ENCODE assay signal across 8 cellular contexts in the genomic region with DNA sequence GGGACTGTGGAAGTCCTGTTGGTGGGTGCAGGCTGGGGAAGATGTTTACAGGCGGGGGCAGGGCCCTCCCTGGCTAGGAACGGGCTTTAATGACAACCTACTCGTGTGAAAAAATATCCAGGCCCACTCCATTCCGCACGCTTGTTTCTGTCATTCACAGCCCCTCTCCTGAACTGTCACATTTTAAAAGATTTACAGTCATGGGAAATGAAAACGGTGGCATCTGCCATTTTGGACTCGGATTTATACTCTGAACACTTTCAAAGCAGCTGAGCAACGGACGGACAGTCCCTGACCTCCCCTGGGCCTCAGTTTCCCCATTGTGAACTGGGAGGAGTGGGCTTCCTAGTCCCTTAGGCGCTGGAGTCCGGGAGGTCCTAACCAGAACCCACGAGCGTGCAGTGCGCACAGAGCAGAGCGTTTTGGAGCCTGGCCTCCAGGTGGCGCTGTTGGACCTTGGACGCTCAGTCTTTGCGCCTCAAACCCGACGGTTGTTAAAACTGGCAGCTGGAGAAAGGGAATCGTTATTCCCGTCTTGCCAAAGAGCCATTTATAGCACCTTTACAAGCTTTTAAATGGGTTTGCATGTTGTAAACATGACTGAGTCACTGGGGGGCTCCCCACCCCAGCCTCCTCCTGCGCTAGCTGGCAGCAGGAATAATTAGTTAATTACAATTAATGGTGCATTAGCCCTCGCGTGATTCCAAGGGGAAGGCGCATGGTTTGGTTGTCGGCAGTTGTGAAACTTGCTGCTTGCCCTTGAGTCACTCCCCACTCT.
DNase-seq lines count a peak whose midpoint lies in the region; ATAC-seq, FAIRE-seq and TF ChIP-seq lines count a peak whose summit lies in the region.

No MANE protein-coding gene starts in this region.

- H4K20me1 ChIP-seq in keratinocyte (ENCODE audit: control insufficient read depth, extremely low read depth, insufficient read depth, low read length) = no peaks in the 10 kb centered on the region

- no peak overlapping the region for H3K4me3 ChIP-seq in WERI-Rb-1 (ENCODE audit: low read depth, low read length)
- H3K4me3 ChIP-seq in bronchial epithelial cell (ENCODE audit: low read depth, low read length) = no peak overlapping the region
- H3K4me3 ChIP-seq in keratinocyte (ENCODE audit: control insufficient read depth in 2 of 3, extremely low read depth in 1 of 3, insufficient read depth in 2 of 3, low read depth in 1 of 3, low read length in 3 of 3) = no peak overlapping the region

- H3K27me3 ChIP-seq in WERI-Rb-1 (ENCODE audit: insufficient read depth, low read depth, severe bottlenecking) = no peaks in the 10 kb centered on the region
- no peaks in the 10 kb centered on the region for H3K27me3 ChIP-seq in bronchial epithelial cell (ENCODE audit: control insufficient read depth, insufficient read depth, low read length)
- H3K27me3 ChIP-seq in keratinocyte (ENCODE audit: control insufficient read depth, extremely low read depth, insufficient read depth, low read length) = no peaks in the 10 kb centered on the region

- H3K9me1 ChIP-seq in keratinocyte (ENCODE audit: control insufficient read depth, extremely low read depth, insufficient read depth, low read length) = no peaks in the 10 kb centered on the region

- H2AFZ ChIP-seq in keratinocyte (ENCODE audit: control insufficient read depth, low read length) = peak overlapping the region; percentile 16

- DNase-seq in SIG-M5 treated with dmso at 0.1 percent for 504 hours (lab: John Stamatoyannopoulos, UW; ENCODE audit: unreplicated experiment) (peak; percentile 86), SIG-M5 (lab: John Stamatoyannopoulos, UW) (no peak), NCI-H2171 (lab: John Stamatoyannopoulos, UW) (peak; percentile 77), WERI-Rb-1 (peak; percentile 79), bronchial epithelial cell (ENCODE audit: low read depth) (peak; percentile 58), keratinocyte (ENCODE audit: low read depth, low spot score) (peak; percentile 41)
- DNase-seq in stimulated activated CD4-positive, alpha-beta T cell treated with anti-CD3 and anti-CD28 coated beads, Interleukin-1b, Interleukin-23, amount 100 ng/mL, for 24 hours (ENCODE audit: low read depth in 4 of 4, low spot score in 1 of 4) = peak; percentile 65 to 76 (median 72)

- H3K79me2 ChIP-seq in keratinocyte (ENCODE audit: control insufficient read depth, insufficient read depth, low read length) = no peaks in the 10 kb centered on the region

- peaks cover 2% of the 10 kb centered on the region for H3K4me1 ChIP-seq in keratinocyte (ENCODE audit: control insufficient read depth, extremely low read depth, insufficient read depth, low read length)

- no peaks in the 10 kb centered on the region for H3K36me3 ChIP-seq in WERI-Rb-1
- no peaks in the 10 kb centered on the region for H3K36me3 ChIP-seq in bronchial epithelial cell (ENCODE audit: control insufficient read depth, insufficient read depth, low read length)
- no peaks in the 10 kb centered on the region for H3K36me3 ChIP-seq in keratinocyte (ENCODE audit: control insufficient read depth in 2 of 2, extremely low read depth in 1 of 2, insufficient read depth in 2 of 2, low read length in 2 of 2)

- no peak for ATAC-seq in GM19452 (IDR thresholded peaks at IDR 0.05; ENCODE audit: unreplicated experiment)

- H3K9ac ChIP-seq in keratinocyte (ENCODE audit: control insufficient read depth, extremely low read depth, insufficient read depth, low read length) = peak overlapping the region; percentile 23

- dilution Hi-C loops in keratinocyte (cut with MboI; ENCODE audit: extremely low pct_ligation_motif_present, low sequenced_read_pairs) = no loop called here

- H3K27ac ChIP-seq in WERI-Rb-1 (no peak overlapping the region), keratinocyte (ENCODE audit: control insufficient read depth, insufficient read depth, low read length) (no peak overlapping the region)

- peak; percentile 96 for TF ChIP-seq CTCF in WERI-Rb-1 (IDR thresholded peaks at IDR 0.05; ENCODE audit: low read depth, low read length)
- TF ChIP-seq CTCF in bronchial epithelial cell (IDR thresholded peaks at IDR 0.05; ENCODE audit: insufficient read depth, low read length, severe bottlenecking) = peak; percentile 97
- TF ChIP-seq CTCF in keratinocyte (optimal IDR thresholded peaks at IDR 0.05 in 1 of 3, IDR thresholded peaks at IDR 0.05 in 1 of 3, conservative IDR thresholded peaks at IDR 0.05 in 1 of 3; ENCODE audit: extremely low read depth in 1 of 3, insufficient read depth in 2 of 3, low read length in 3 of 3) = peak; percentile 94 to 97 (median 96)

- FAIRE-seq in bronchial epithelial cell (lab: Jason Lieb, UNC) = no peak
- FAIRE-seq in keratinocyte (lab: Jason Lieb, UNC) = peak; percentile 77

- peak overlapping the region; percentile 37 for H3K4me2 ChIP-seq in keratinocyte (ENCODE audit: control insufficient read depth, extremely low read depth, insufficient read depth, low read depth, low read length)

- H3K9me3 ChIP-seq in WERI-Rb-1 (ENCODE audit: severe bottlenecking) (no peaks in the 10 kb centered on the region), keratinocyte (ENCODE audit: control insufficient read depth, low read depth, low read length) (no peaks in the 10 kb centered on the region)
